ENCODE assay signal across 17 cellular contexts in the genomic region with DNA sequence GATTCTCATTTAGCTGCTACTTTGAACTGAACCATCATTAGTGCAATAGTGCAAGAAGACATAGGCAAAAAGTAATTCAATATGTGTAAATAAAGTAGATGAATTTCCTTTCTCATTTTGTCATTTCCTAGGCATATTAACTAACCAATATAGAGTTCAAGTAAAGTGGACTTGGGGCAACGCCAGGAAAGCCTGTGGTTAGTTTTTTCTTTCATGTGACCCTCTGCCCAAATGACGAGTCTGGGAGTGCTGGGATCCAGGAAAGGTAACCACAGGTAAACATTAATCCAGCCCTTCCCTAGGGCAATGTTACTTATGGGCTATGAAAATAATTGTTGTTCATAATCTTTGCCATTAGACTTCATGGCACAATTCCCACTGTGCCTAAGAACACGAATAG.
A peak's percentile ranks its signal among the peaks of the same experiment; 100 is the strongest.
DNase-seq lines count a peak whose midpoint lies in the region; ATAC-seq and TF ChIP-seq lines count a peak whose summit lies in the region.
"Had no signal": no experiment of that assay in that cellular context is flagged by ENCODE, and none has a peak within 500 bp of the region (broad histone marks: within the 10 kb centered on the region; RNA-seq: fewer than 3 reads in every experiment).

No MANE protein-coding gene starts in this region.

- no peaks in the 10 kb centered on the region for H3K9me3 Mint-ChIP-seq in CD4-positive, alpha-beta memory T cell
- H3K9me3 Mint-ChIP-seq: neural progenitor cell had no signal

- H3K36me3 ChIP-seq in RWPE2 (ENCODE audit: low read depth) (peaks cover 57% of the 10 kb centered on the region), kidney epithelial cell (ENCODE audit: control insufficient read depth, insufficient read depth, low read length) (no peaks in the 10 kb centered on the region)
- H3K36me3 ChIP-seq in CD4-positive, alpha-beta memory T cell (ENCODE audit: insufficient read depth, low read length): peaks cover 18% of the 10 kb centered on the region

- intact Hi-C loops in CD4-positive, alpha-beta memory T cell (cut with micrococcal nuclease): no loop called here

- H3K4me1 ChIP-seq in RWPE2 (ENCODE audit: insufficient read depth, poor library complexity, severe bottlenecking): peaks cover 19% of the 10 kb centered on the region
- no peaks in the 10 kb centered on the region for H3K4me1 ChIP-seq in CD4-positive, alpha-beta memory T cell (ENCODE audit: insufficient read depth, low read length)
- H3K4me1 ChIP-seq: neural progenitor cell, right atrium auricular region, tibial artery had no signal

- peaks cover 0 to 1% (median 0%) of the 10 kb centered on the region in 4 donors for H3K4me1 Mint-ChIP-seq in CD4-positive, alpha-beta memory T cell
- H3K4me1 Mint-ChIP-seq: neural progenitor cell had no signal

- ATAC-seq in RWPE2 (ENCODE audit: low read depth): peak; percentile 91
- ATAC-seq in HG03460 (IDR thresholded peaks at IDR 0.05; ENCODE audit: unreplicated experiment): no peak
- ATAC-seq in HG03521 (IDR thresholded peaks at IDR 0.05; ENCODE audit: unreplicated experiment): no peak
- ATAC-seq: activated CD8-positive, alpha-beta T cell treated with anti-CD3 and anti-CD28 coated beads, Interleukin-2, amount 10 ng/mL, durations not matched to agents 7 days and 5 days had no signal

- no peak overlapping the region for H3K27ac ChIP-seq in RWPE2 (ENCODE audit: poor library complexity, severe bottlenecking)
- no peak overlapping the region for H3K27ac ChIP-seq in CD4-positive, alpha-beta memory T cell (ENCODE audit: low read depth, low read length)
- H3K27ac ChIP-seq: HL-60, neural progenitor cell, right atrium auricular region, tibial artery had no signal

- H3K27me3 ChIP-seq in RWPE2 (ENCODE audit: insufficient read depth, poor library complexity, severe bottlenecking): no peaks in the 10 kb centered on the region
- no peaks in the 10 kb centered on the region for H3K27me3 ChIP-seq in kidney epithelial cell (ENCODE audit: control insufficient read depth, insufficient read depth, low read length)
- H3K27me3 ChIP-seq in CD4-positive, alpha-beta memory T cell (ENCODE audit: insufficient read depth, low read length): no peaks in the 10 kb centered on the region
- H3K27me3 ChIP-seq: neural progenitor cell, right atrium auricular region, tibial artery had no signal

- no peaks in the 10 kb centered on the region for H3K9me3 ChIP-seq in RWPE2 (ENCODE audit: severe bottlenecking)
- H3K9me3 ChIP-seq in CD4-positive, alpha-beta memory T cell (ENCODE audit: control insufficient read depth in 1 of 2, low read length in 2 of 2): no peaks in the 10 kb centered on the region
- H3K9me3 ChIP-seq: right atrium auricular region, tibial artery had no signal

- H3K4me3 ChIP-seq in RWPE2 (ENCODE audit: severe bottlenecking) (no peak overlapping the region), kidney epithelial cell (ENCODE audit: low read depth, low read length) (no peak overlapping the region)
- no peak overlapping the region for H3K4me3 ChIP-seq in CD4-positive, alpha-beta memory T cell (ENCODE audit: low read length in 2 of 2)
- H3K4me3 ChIP-seq: lung, neural progenitor cell, right atrium auricular region, tibial artery had no signal

- CTCF ChIA-PET in CD4-positive, alpha-beta memory T cell (lab: Charles Lee; ENCODE audit: partially characterized antibody): no interaction called here

- peak overlapping the region in 1 of 7 donors; percentile 27 for H3K27ac Mint-ChIP-seq in CD4-positive, alpha-beta memory T cell
- H3K27ac Mint-ChIP-seq: activated CD8-positive, alpha-beta T cell treated with anti-CD3 and anti-CD28 coated beads, Interleukin-2, amount 10 ng/mL, durations not matched to agents 7 days and 5 days; neural progenitor cell had no signal

- TF ChIP-seq CTCF in RWPE2 (IDR thresholded peaks at IDR 0.05; ENCODE audit: poor library complexity, severe bottlenecking) (no peak), kidney epithelial cell (IDR thresholded peaks at IDR 0.05; ENCODE audit: insufficient read depth, low read length, poor library complexity, severe bottlenecking) (no peak)

- POLR2A ChIA-PET in CD4-positive, alpha-beta memory T cell (lab: Charles Lee; ENCODE audit: partially characterized antibody): no interaction called here

- H3K36me3 Mint-ChIP-seq in CD4-positive, alpha-beta memory T cell: peaks cover 30 to 51% of the 10 kb centered on the region in 2 donors
- H3K36me3 Mint-ChIP-seq: neural progenitor cell had no signal

- no peak overlapping the region for H3K4me3 Mint-ChIP-seq in CD4-positive, alpha-beta memory T cell
- H3K4me3 Mint-ChIP-seq: activated CD8-positive, alpha-beta T cell treated with anti-CD3 and anti-CD28 coated beads, Interleukin-2, amount 10 ng/mL, durations not matched to agents 7 days and 5 days; neural progenitor cell had no signal

- peak; percentile 69 for DNase-seq in COR-L47 (lab: John Stamatoyannopoulos, UW)
- peak; percentile 98 for DNase-seq in NCI-H1105 treated with DMSO at 0.1 percent for 48 hours (lab: John Stamatoyannopoulos, UW)
- DNase-seq in RWPE2 (ENCODE audit: low spot score): no peak
- peak; percentile 14 for DNase-seq in kidney epithelial cell (ENCODE audit: low read depth)
- no peak for DNase-seq in NCI-H2227 treated with DMSO at 0.1 percent for 48 hours (lab: John Stamatoyannopoulos, UW)
- no peak for DNase-seq in CD4-positive, alpha-beta memory T cell
- DNase-seq: activated CD8-positive, alpha-beta T cell treated with anti-CD3 and anti-CD28 coated beads, Interleukin-2, amount 10 ng/mL, durations not matched to agents 7 days and 5 days; anterior cingulate cortex; hypothalamus; NCI-H446 treated with DMSO at 0.1 percent for 48 hours; tibial artery had no signal

- H3K27me3 Mint-ChIP-seq in CD4-positive, alpha-beta memory T cell: no peaks in the 10 kb centered on the region

Comparison
In these comparisons a context has a peak if more than half of its experiments do, and no peak if none do; other contexts are left out.
1. DNase-seq: peak in COR-L47 (single experiment), NCI-H1105 treated with DMSO at 0.1 percent for 48 hours (single experiment) and kidney epithelial cell (single experiment); none in RWPE2 (single experiment), NCI-H2227 treated with DMSO at 0.1 percent for 48 hours (single experiment) and CD4-positive, alpha-beta memory T cell (0 of 5).